ENCODE assay signal across 6 cellular contexts in the genomic region with DNA sequence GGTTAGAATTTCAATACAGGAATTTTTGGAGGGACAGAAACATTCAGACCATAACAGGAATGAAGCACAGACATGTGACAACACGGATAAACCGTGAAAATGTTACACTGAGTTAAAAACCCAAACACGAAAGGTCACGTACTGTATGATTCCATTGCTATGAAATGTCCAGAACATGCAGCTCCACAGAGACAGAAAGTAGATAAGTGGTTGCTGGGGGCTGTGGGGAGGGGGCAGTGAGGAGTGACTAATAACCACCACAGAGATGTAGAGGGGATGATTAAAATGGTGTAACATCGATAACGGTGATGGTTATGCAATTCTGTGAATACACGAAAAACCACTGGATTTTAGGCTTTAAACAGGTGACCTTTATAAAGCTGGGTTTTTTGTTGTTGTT. TPM values are rescaled to one million over a fixed set of nuclear protein-coding genes. Genes with fewer than 3 reads are reported as not detected.
"Had no signal": no experiment of that assay in that cellular context is flagged by ENCODE, and none has a peak within 500 bp of the region (broad histone marks: within the 10 kb centered on the region; RNA-seq: fewer than 3 reads in every experiment).

No MANE protein-coding gene starts in this region.

- H2AFZ ChIP-seq: GM23338 had no signal

- H3K4me3 Mint-ChIP-seq: GM23338, H9 had no signal

- ATAC-seq: GM23338, K562 had no signal

- H3K27ac Mint-ChIP-seq: GM23338, H9 had no signal

- H3K4me3 ChIP-seq: GM23338, K562 had no signal

- DNase-seq: H9, HCEC 1CT, IMR-90 had no signal

- H3K9me3 Mint-ChIP-seq: GM23338 had no signal

- H3K4me2 ChIP-seq: GM23338 had no signal

RNA-seq across cellular contexts. Expression of gene GPR143, which starts 8.3 kb away (rescaled TPM):
- total RNA-seq: HT-29, IMR-90, K562 had no signal
- polyA plus RNA-seq: K562 had no signal

RNA-seq across cellular contexts. Expression of gene SHROOM2, which starts 28.9 kb away (rescaled TPM):
- total RNA-seq: HT-29, K562 had no signal
- polyA plus RNA-seq: K562 had no signal
